Comparison of ENCODE assay signal across 1 cellular context in the genomic region with DNA sequence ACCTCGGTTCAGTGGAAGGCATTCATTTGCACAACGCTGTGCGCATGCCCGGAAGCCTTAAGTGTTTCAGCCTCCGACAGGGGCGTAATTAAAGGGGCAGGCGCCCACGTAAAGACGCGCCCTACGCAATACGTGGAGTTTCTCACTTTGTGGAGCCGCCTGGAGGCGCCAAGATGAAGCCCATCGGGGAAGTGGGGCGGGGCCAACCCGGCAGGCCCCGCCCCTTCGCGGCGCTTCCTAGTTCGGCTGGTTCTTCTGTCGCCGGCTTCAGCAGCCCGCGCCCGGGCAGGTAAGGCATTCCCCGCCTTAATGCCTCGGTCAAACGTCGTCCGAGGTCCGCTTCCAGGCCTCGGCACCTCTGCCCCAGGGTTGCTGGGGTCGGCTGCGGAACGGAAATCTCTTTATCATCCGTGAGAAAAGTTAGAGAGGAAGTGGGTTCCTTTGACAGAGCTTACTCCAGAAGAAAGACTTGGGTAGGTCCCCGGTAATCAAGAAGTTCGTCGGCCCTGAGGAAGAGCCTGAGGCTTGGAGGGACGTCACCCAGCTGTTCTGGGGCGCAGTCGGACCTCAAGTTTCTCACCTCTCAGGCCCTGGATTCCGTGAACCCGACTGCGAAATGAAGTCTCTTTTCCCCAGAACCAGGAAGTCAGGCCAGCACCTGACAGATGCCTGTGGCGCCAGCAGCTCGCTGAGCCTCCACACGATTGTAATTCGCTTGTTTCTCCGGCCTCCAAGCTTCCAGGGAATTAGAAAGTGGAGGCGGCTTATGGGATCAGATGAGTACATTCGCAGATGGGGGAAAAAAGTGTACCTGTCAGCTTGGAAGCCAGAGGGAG.
A peak's percentile ranks its signal among the peaks of the same experiment; 100 is the strongest.
TF ChIP-seq lines count a peak whose summit lies in the region.

Gene IRAK4, plus strand, starts transcription at position 224 of the 836 bp plus-strand sequence. CDS start 9,161 bp downstream, outside the sequence.
A gene with protein sequence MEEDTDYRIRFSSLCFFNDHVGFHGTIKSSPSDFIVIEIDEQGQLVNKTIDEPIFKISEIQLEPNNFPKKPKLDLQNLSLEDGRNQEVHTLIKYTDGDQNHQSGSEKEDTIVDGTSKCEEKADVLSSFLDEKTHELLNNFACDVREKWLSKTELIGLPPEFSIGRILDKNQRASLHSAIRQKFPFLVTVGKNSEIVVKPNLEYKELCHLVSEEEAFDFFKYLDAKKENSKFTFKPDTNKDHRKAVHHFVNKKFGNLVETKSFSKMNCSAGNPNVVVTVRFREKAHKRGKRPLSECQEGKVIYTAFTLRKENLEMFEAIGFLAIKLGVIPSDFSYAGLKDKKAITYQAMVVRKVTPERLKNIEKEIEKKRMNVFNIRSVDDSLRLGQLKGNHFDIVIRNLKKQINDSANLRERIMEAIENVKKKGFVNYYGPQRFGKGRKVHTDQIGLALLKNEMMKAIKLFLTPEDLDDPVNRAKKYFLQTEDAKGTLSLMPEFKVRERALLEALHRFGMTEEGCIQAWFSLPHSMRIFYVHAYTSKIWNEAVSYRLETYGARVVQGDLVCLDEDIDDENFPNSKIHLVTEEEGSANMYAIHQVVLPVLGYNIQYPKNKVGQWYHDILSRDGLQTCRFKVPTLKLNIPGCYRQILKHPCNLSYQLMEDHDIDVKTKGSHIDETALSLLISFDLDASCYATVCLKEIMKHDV (minus strand): TSS at position 63 of the 836 bp plus-strand sequence. CDS start 3,545 bp downstream, outside the sequence.

TF ChIP-seq in HepG2, 621 proteins besides CTCF, POLR2A, EP300 and RAD21 (continued from another document and continues in another):
- 0 out of 2 replicates have a peak, but pooled peaks have one; percentile 29 for TF ChIP-seq SATB2 (CRISPR knock-in tag; IDR thresholded peaks at IDR 0.05)
- no peak for TF ChIP-seq ZNF468 (CRISPR knock-in tag; IDR thresholded peaks at IDR 0.05)
- TF ChIP-seq, protein P1, sequence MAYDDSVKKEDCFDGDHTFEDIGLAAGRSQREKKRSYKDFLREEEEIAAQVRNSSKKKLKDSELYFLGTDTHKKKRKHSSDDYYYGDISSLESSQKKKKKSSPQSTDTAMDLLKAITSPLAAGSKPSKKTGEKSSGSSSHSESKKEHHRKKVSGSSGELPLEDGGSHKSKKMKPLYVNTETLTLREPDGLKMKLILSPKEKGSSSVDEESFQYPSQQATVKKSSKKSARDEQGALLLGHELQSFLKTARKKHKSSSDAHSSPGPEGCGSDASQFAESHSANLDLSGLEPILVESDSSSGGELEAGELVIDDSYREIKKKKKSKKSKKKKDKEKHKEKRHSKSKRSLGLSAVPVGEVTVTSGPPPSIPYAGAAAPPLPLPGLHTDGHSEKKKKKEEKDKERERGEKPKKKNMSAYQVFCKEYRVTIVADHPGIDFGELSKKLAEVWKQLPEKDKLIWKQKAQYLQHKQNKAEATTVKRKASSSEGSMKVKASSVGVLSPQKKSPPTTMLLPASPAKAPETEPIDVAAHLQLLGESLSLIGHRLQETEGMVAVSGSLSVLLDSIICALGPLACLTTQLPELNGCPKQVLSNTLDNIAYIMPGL (CRISPR knock-in tag; IDR thresholded peaks at IDR 0.05; ENCODE audit: borderline replicate concordance in 1 of 2, low read depth in 1 of 2): peak; percentile 68 to 71
- no peak for TF ChIP-seq TCF12 (IDR thresholded peaks at IDR 0.05)
- no peak for TF ChIP-seq TCF12 (CRISPR knock-in tag; IDR thresholded peaks at IDR 0.05)
- TF ChIP-seq JARID2 (CRISPR knock-in tag; IDR thresholded peaks at IDR 0.05; ENCODE audit: insufficient replicate concordance): no peak
- TF ChIP-seq ZNF460 (CRISPR knock-in tag; IDR thresholded peaks at IDR 0.05; ENCODE audit: borderline replicate concordance): no peak
- TF ChIP-seq HMGA1 (CRISPR knock-in tag; conservative IDR thresholded peaks at IDR 0.05): no peak
- TF ChIP-seq MEIS2 (CRISPR knock-in tag; IDR thresholded peaks at IDR 0.05): no peak; the same call in 1 of the 2 replicates
- TF ChIP-seq MAFF (IDR thresholded peaks at IDR 0.05; ENCODE audit: low read depth, low read length): no peak
- TF ChIP-seq ZNF260 (CRISPR knock-in tag; IDR thresholded peaks at IDR 0.05; ENCODE audit: borderline replicate concordance, low read depth): no peak
- TF ChIP-seq ZBTB34 (CRISPR knock-in tag; IDR thresholded peaks at IDR 0.05): no peak
- TF ChIP-seq EHMT2 (IDR thresholded peaks at IDR 0.05; ENCODE audit: borderline replicate concordance, low read depth, low read length): no peak; the same call in 1 of the 2 replicates
- TF ChIP-seq ZNF780A (CRISPR knock-in tag; IDR thresholded peaks at IDR 0.05): no peak
- TF ChIP-seq ZNF550 (CRISPR knock-in tag; IDR thresholded peaks at IDR 0.05; ENCODE audit: borderline replicate concordance): no peak
- 0 out of 2 replicates have a peak, but pooled peaks have one; percentile 25 for TF ChIP-seq ZNF34 (CRISPR knock-in tag; IDR thresholded peaks at IDR 0.05; ENCODE audit: borderline replicate concordance)
- TF ChIP-seq MED8 (CRISPR knock-in tag; IDR thresholded peaks at IDR 0.05; ENCODE audit: insufficient replicate concordance): no peak
- peak; percentile 6; the same call in 1 of the 2 replicates for TF ChIP-seq YEATS4 (CRISPR knock-in tag; IDR thresholded peaks at IDR 0.05; ENCODE audit: borderline replicate concordance)
- no peak for TF ChIP-seq IKZF4 (CRISPR knock-in tag; IDR thresholded peaks at IDR 0.05; ENCODE audit: borderline replicate concordance, low read depth, not compliant biosample characterization)
- no peak for TF ChIP-seq FOSL1 (CRISPR knock-in tag; IDR thresholded peaks at IDR 0.05; ENCODE audit: borderline replicate concordance)
- TF ChIP-seq CC2D1A (CRISPR knock-in tag; IDR thresholded peaks at IDR 0.05): no peak
- no peak for TF ChIP-seq ZC3H4 (CRISPR knock-in tag; IDR thresholded peaks at IDR 0.05; ENCODE audit: borderline replicate concordance)
- TF ChIP-seq NCOA2 (CRISPR knock-in tag; IDR thresholded peaks at IDR 0.05): no peak
- no peak for TF ChIP-seq NR0B2 (CRISPR knock-in tag; IDR thresholded peaks at IDR 0.05)
- TF ChIP-seq ESRRA (CRISPR knock-in tag; IDR thresholded peaks at IDR 0.05; ENCODE audit: low read depth): no peak
- TF ChIP-seq, protein P2, sequence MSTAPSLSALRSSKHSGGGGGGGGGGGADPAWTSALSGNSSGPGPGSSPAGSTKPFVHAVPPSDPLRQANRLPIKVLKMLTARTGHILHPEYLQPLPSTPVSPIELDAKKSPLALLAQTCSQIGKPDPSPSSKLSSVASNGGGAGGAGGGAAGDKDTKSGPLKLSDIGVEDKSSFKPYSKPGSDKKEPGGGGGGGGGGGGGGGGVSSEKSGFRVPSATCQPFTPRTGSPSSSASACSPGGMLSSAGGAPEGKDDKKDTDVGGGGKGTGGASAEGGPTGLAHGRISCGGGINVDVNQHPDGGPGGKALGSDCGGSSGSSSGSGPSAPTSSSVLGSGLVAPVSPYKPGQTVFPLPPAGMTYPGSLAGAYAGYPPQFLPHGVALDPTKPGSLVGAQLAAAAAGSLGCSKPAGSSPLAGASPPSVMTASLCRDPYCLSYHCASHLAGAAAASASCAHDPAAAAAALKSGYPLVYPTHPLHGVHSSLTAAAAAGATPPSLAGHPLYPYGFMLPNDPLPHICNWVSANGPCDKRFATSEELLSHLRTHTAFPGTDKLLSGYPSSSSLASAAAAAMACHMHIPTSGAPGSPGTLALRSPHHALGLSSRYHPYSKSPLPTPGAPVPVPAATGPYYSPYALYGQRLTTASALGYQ (CRISPR knock-in tag; IDR thresholded peaks at IDR 0.05): no peak
- no peak for TF ChIP-seq TEAD3 (CRISPR knock-in tag; optimal IDR thresholded peaks at IDR 0.05; ENCODE audit: borderline replicate concordance)
- no peak; the same call in 1 of the 2 replicates for TF ChIP-seq ETV5 (CRISPR knock-in tag; IDR thresholded peaks at IDR 0.05; ENCODE audit: borderline replicate concordance)
- TF ChIP-seq, protein P3, sequence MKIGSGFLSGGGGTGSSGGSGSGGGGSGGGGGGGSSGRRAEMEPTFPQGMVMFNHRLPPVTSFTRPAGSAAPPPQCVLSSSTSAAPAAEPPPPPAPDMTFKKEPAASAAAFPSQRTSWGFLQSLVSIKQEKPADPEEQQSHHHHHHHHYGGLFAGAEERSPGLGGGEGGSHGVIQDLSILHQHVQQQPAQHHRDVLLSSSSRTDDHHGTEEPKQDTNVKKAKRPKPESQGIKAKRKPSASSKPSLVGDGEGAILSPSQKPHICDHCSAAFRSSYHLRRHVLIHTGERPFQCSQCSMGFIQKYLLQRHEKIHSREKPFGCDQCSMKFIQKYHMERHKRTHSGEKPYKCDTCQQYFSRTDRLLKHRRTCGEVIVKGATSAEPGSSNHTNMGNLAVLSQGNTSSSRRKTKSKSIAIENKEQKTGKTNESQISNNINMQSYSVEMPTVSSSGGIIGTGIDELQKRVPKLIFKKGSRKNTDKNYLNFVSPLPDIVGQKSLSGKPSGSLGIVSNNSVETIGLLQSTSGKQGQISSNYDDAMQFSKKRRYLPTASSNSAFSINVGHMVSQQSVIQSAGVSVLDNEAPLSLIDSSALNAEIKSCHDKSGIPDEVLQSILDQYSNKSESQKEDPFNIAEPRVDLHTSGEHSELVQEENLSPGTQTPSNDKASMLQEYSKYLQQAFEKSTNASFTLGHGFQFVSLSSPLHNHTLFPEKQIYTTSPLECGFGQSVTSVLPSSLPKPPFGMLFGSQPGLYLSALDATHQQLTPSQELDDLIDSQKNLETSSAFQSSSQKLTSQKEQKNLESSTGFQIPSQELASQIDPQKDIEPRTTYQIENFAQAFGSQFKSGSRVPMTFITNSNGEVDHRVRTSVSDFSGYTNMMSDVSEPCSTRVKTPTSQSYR (CRISPR knock-in tag; IDR thresholded peaks at IDR 0.05; ENCODE audit: borderline replicate concordance): no peak
- TF ChIP-seq IKZF1 (IDR thresholded peaks at IDR 0.05): no peak
- TF ChIP-seq CCAR2 (optimal IDR thresholded peaks at IDR 0.05; ENCODE audit: low read depth, low read length): no peak
- TF ChIP-seq ZBTB33 (CRISPR knock-in tag; IDR thresholded peaks at IDR 0.05): no peak
- TF ChIP-seq CREB1 (IDR thresholded peaks at IDR 0.05): peak; percentile 79
- peak; percentile 90 for TF ChIP-seq CREB1 (CRISPR knock-in tag; IDR thresholded peaks at IDR 0.05)
- TF ChIP-seq DMAP1 (CRISPR knock-in tag; IDR thresholded peaks at IDR 0.05): no peak; the same call in 1 of the 2 replicates
- TF ChIP-seq REL (CRISPR knock-in tag; conservative IDR thresholded peaks at IDR 0.05): no peak
- TF ChIP-seq ZKSCAN5 (CRISPR knock-in tag; IDR thresholded peaks at IDR 0.05): no peak
- no peak for TF ChIP-seq SETDB1 (CRISPR knock-in tag; IDR thresholded peaks at IDR 0.05; ENCODE audit: borderline replicate concordance)
- TF ChIP-seq ZNF496 (CRISPR knock-in tag; IDR thresholded peaks at IDR 0.05; ENCODE audit: insufficient replicate concordance): no peak
- no peak for TF ChIP-seq AKAP8 (CRISPR knock-in tag; IDR thresholded peaks at IDR 0.05)
- no peak for TF ChIP-seq KDM3A (CRISPR knock-in tag; IDR thresholded peaks at IDR 0.05; ENCODE audit: low read depth)
- TF ChIP-seq PAX8 (CRISPR knock-in tag; IDR thresholded peaks at IDR 0.05; ENCODE audit: borderline replicate concordance): no peak
- TF ChIP-seq MYC (CRISPR knock-in tag; IDR thresholded peaks at IDR 0.05; ENCODE audit: borderline replicate concordance): no peak; the same call in 1 of the 2 replicates
- 0 out of 2 replicates have a peak, but pooled peaks have one; percentile 12 for TF ChIP-seq ZMYM3 (CRISPR knock-in tag; IDR thresholded peaks at IDR 0.05)
- TF ChIP-seq ZBTB38 (CRISPR knock-in tag; IDR thresholded peaks at IDR 0.05): no peak
- 0 out of 2 replicates have a peak, but pooled peaks have one; percentile 51 for TF ChIP-seq ZGPAT (CRISPR knock-in tag; IDR thresholded peaks at IDR 0.05)
- TF ChIP-seq ELF4 (CRISPR knock-in tag; IDR thresholded peaks at IDR 0.05; ENCODE audit: borderline replicate concordance): peak; percentile 84
- 0 out of 2 replicates have a peak, but pooled peaks have one; percentile 42 for TF ChIP-seq ZNF878 (CRISPR knock-in tag; IDR thresholded peaks at IDR 0.05)
- TF ChIP-seq KAT8 (CRISPR knock-in tag; IDR thresholded peaks at IDR 0.05): peak; percentile 22; the same call in 1 of the 2 replicates
- peak; percentile 34; the same call in 1 of the 2 replicates for TF ChIP-seq ZNF768 (CRISPR knock-in tag; IDR thresholded peaks at IDR 0.05)
- TF ChIP-seq ZNF740 (CRISPR knock-in tag; IDR thresholded peaks at IDR 0.05): no peak
